ENCODE assay signal across 11 cellular contexts in the genomic region with DNA sequence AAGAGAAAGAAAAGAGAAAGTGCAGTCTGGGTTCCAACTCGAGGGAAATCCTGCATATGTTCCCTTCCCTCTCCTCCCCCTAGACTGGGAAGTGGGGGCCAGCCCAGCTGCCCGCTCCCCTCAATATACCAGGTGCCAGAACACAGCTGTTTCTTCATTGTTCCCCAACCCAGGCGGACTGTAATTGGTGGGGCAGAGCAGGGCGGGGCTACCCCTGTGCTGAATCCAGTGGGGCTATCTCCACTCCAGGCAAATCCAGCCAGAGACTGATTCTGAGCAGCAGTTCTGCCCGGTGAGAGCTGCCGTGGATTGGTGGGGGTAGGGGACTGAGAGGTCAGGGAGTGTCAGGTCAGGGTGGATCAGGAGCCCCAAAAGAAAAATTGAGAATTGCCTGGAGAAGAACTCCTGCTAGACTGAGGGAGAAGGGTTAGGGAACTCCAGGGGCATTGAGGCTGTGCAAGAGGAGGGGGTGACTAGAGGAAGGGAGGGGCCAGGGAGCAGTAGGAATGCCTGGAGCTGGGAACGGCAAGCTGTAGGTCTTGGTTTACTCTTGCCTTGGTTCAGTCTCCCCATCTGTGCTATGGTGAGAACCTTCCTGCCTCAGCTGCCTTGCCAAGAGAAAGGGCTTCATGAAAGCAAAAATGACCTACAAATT. TPM values are rescaled to one million over a fixed set of nuclear protein-coding genes. Genes with fewer than 3 reads are reported as not detected.
DNase-seq lines count a peak whose midpoint lies in the region; ATAC-seq, FAIRE-seq and TF ChIP-seq lines count a peak whose summit lies in the region.
"Had no signal": no experiment of that assay in that cellular context is flagged by ENCODE, and none has a peak within 500 bp of the region (broad histone marks: within the 10 kb centered on the region; RNA-seq: fewer than 3 reads in every experiment).

MYMX (plus strand) TSS at position 250 of the 655 bp plus-strand sequence. CDS start 546 bp downstream, outside the sequence.

- in situ Hi-C loops in K562 (cut with MboI), result no loop called here

- no peak for TF ChIP-seq RAD21 in K562 (CRISPR knock-in tag; conservative IDR thresholded peaks at IDR 0.05 in 1 of 2, IDR thresholded peaks at IDR 0.05 in 1 of 2)

- no TSS peak for BruUV-seq in K562 (replicated peaks; lab: Mats Ljungman, UMichigan)

- POLR2A ChIA-PET in K562 (lab: Yijun Ruan, JAX), result interaction anchor here (0.6 to 1.4 kb wide), 6 partner anchors 9 to 543 kb away, joined by 3 to 6 read pairs (median 3); no protein-coding TSS in a partner anchor

- H3K4me3 ChIP-seq in K562 (no peak within 1 kb of the TSS), right lobe of liver (no peak within 1 kb of the TSS), thoracic aorta (peak within 1 kb of the TSS; percentile 18)

- no peak for FAIRE-seq in K562 (lab: Jason Lieb, UNC)
- FAIRE-seq: endometrium, G401.6 had no signal

- CTCF ChIA-PET in K562 (lab: Yijun Ruan, JAX; ENCODE audit: low intra/inter-chr PET ratio), result no interaction called here

- no peaks in the 10 kb centered on the region for H3K36me3 ChIP-seq in K562 (ENCODE audit: control insufficient read depth, insufficient read depth, low read length)
- H3K36me3 ChIP-seq in right lobe of liver, result no peaks in the 10 kb centered on the region
- no peaks in the 10 kb centered on the region for H3K36me3 ChIP-seq in thoracic aorta

- 0 out of 3 replicates have a peak, but pooled peaks cover 2% of the 10 kb centered on the region for H3K79me2 ChIP-seq in K562 (ENCODE audit: control insufficient read depth, insufficient read depth, low read length)

- peak; percentile 14; the same call in 2 of the 3 replicates for ATAC-seq in K562
- no peak for ATAC-seq in right lobe of liver
- no peak for ATAC-seq in thoracic aorta (ENCODE audit: insufficient number of reproducible peaks, low FRiP score, low read depth)
- no peak for ATAC-seq in GM19455 (IDR thresholded peaks at IDR 0.05; ENCODE audit: unreplicated experiment)
- no peak for ATAC-seq in GM21529 (IDR thresholded peaks at IDR 0.05; ENCODE audit: unreplicated experiment)
- ATAC-seq: activated T-helper 17 cell treated with anti-CD3 and anti-CD28 coated beads, Interleukin-2, amount 50 U/mL, for 72 hours had no signal

- 27% methylated on average over 6 of the region's 7 CpGs for WGBS in K562 (ENCODE audit: insufficient coverage, low coverage, missing lambda C conversion rate)
- WGBS in right lobe of liver (ENCODE audit: insufficient coverage, low coverage, low lambda C conversion rate, missing lambda C conversion rate), result 37% methylated on average over 5 of the region's 7 CpGs

- H3K9ac ChIP-seq in K562 (ENCODE audit: insufficient read depth in 1 of 2, low read depth in 2 of 2, low read length in 2 of 2), result peak within 1 kb of the TSS in 1 of 2 experiments; percentile 73; a peak in 1 of 4 replicates

- H3K9me3 ChIP-seq in K562 (replicated peaks; ENCODE audit: control insufficient read depth, insufficient read depth, low read depth, low read length) (no peaks in the 10 kb centered on the region), right lobe of liver (no peaks in the 10 kb centered on the region), thoracic aorta (no peaks in the 10 kb centered on the region)

- H4K20me1 ChIP-seq in K562 (replicated peaks; ENCODE audit: control insufficient read depth, insufficient read depth, low read length), result no peaks in the 10 kb centered on the region

- H3K4me1 ChIP-seq in K562 (replicated peaks in 1 of 2; ENCODE audit: control insufficient read depth in 2 of 2, insufficient read depth in 2 of 2, low read length in 2 of 2) (peaks cover 36 to 45% of the 10 kb centered on the region in 2 experiments), right lobe of liver (peaks cover 6 to 52% (median 33%) of the 10 kb centered on the region in 4 donors), thoracic aorta (ENCODE audit: control insufficient read depth in 1 of 2, low read depth in 2 of 2) (peaks cover 27 to 49% of the 10 kb centered on the region in 2 donors)

- TF ChIP-seq CTCF in K562 (IDR thresholded peaks at IDR 0.05 in 2 of 3, conservative IDR thresholded peaks at IDR 0.05 in 1 of 3; ENCODE audit: insufficient read depth in 2 of 3, low read depth in 1 of 3, low read length in 3 of 3) (no peak), right lobe of liver (IDR thresholded peaks at IDR 0.05) (no peak), thoracic aorta (IDR thresholded peaks at IDR 0.05) (no peak)

- H3K4me2 ChIP-seq in K562 (ENCODE audit: insufficient read depth, low read length), result peak within 1 kb of the TSS; percentile 23; the same call in 1 of the 2 replicates

- TF ChIP-seq EP300 in K562 (IDR thresholded peaks at IDR 0.05; ENCODE audit: low read length), result no peak

- no peaks in the 10 kb centered on the region for H3K9me1 ChIP-seq in K562 (ENCODE audit: control insufficient read depth, insufficient read depth, low read length)

- peak within 1 kb of the TSS; percentile 74 for H2AFZ ChIP-seq in K562 (ENCODE audit: low read depth, low read length)

- peak; percentile 23 for DNase-seq in NCI-H1092 (lab: John Stamatoyannopoulos, UW)
- peak in 2 of 4 experiments; percentile 45 to 48 for DNase-seq in K562 (ENCODE audit: extremely low read depth in 1 of 4, low spot score in 3 of 4)
- DNase-seq in right lobe of liver, result no peak
- DNase-seq in thoracic aorta (ENCODE audit: low spot score), result no peak
- DNase-seq in NCI-H226, result no peak
- no peak for DNase-seq in substantia nigra (lab: John Stamatoyannopoulos, UW)

- intact Hi-C loops in K562 (cut with micrococcal nuclease), result no loop called here
- intact Hi-C loops in right lobe of liver (cut with DNase I), result no loop called here

- TF ChIP-seq POLR2A in K562 (conservative IDR thresholded peaks at IDR 0.05), result no peak
- no peak for TF ChIP-seq POLR2A in right lobe of liver (IDR thresholded peaks at IDR 0.05)

- H3K27ac ChIP-seq in K562 (ENCODE audit: extremely low read depth, low read depth, low read length), result no peak within 1 kb of the TSS
- H3K27ac ChIP-seq in right lobe of liver, result peak within 1 kb of the TSS; percentile 36 to 67 (median 43)
- peak within 1 kb of the TSS; percentile 97 to 98 for H3K27ac ChIP-seq in thoracic aorta
- no peak within 1 kb of the TSS for H3K27ac ChIP-seq in substantia nigra (ENCODE audit: low read depth, low read length, poor library complexity, severe bottlenecking)

- no peaks in the 10 kb centered on the region for H3K27me3 ChIP-seq in K562 (ENCODE audit: control insufficient read depth in 2 of 2, insufficient read depth in 2 of 2, low read length in 2 of 2)
- no peaks in the 10 kb centered on the region for H3K27me3 ChIP-seq in right lobe of liver
- no peaks in the 10 kb centered on the region for H3K27me3 ChIP-seq in thoracic aorta (replicated peaks; ENCODE audit: insufficient read depth)

TF ChIP-seq in K562, 482 proteins besides CTCF, POLR2A, EP300 and RAD21 (continues in another document):
- TF ChIP-seq, protein P1, sequence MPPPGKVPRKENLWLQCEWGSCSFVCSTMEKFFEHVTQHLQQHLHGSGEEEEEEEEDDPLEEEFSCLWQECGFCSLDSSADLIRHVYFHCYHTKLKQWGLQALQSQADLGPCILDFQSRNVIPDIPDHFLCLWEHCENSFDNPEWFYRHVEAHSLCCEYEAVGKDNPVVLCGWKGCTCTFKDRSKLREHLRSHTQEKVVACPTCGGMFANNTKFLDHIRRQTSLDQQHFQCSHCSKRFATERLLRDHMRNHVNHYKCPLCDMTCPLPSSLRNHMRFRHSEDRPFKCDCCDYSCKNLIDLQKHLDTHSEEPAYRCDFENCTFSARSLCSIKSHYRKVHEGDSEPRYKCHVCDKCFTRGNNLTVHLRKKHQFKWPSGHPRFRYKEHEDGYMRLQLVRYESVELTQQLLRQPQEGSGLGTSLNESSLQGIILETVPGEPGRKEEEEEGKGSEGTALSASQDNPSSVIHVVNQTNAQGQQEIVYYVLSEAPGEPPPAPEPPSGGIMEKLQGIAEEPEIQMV (tag; conservative IDR thresholded peaks at IDR 0.05; ENCODE audit: low read depth), result no peak
- TF ChIP-seq, protein P2, sequence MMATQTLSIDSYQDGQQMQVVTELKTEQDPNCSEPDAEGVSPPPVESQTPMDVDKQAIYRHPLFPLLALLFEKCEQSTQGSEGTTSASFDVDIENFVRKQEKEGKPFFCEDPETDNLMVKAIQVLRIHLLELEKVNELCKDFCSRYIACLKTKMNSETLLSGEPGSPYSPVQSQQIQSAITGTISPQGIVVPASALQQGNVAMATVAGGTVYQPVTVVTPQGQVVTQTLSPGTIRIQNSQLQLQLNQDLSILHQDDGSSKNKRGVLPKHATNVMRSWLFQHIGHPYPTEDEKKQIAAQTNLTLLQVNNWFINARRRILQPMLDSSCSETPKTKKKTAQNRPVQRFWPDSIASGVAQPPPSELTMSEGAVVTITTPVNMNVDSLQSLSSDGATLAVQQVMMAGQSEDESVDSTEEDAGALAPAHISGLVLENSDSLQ (IDR thresholded peaks at IDR 0.05), result no peak
- no peak for TF ChIP-seq KAT7 (CRISPR knock-in tag; IDR thresholded peaks at IDR 0.05; ENCODE audit: borderline replicate concordance)

RNA-seq across cellular contexts. Expression of gene MYMX, which starts in this region (rescaled TPM):
- not detected in 2 replicates for total RNA-seq in K562 (2011; cell fraction: chromatin; rRNA removed; ENCODE audit: low replicate concordance)
- total RNA-seq in K562 (2011; cell fraction: nucleolus; rRNA removed), result not detected in 2 replicates
- total RNA-seq in K562 (2011; cell fraction: nucleoplasm; rRNA removed), result not detected in 2 replicates
- total RNA-seq in K562 (2014; rRNA removed) (not detected in 2 replicates), K562 (2014; rRNA removed; fragmentation: Illumina TruSeq; extraction: Trizol) (not detected in 2 replicates), K562 (2015; rRNA removed; fragmentation: Illumina TruSeq; extraction: Trizol) (not detected in 2 replicates), K562 (2021) (not detected in 2 replicates), right lobe of liver (not detected), thoracic aorta (not detected)
- polyA plus RNA-seq in K562 (2011; rRNA removed) (0.12 TPM in 1 of 2 replicates, not detected in the other), K562 (2014; fragmentation: Illumina TruSeq; extraction: Trizol) (not detected in 2 replicates), K562 (2014; fragmentation: Nextera tagmentation; extraction: Ambion mirVana) (not detected), K562 (2014; rRNA removed) (0.12 TPM in 1 of 2 replicates, not detected in the other)
- 0.12 TPM in 1 of 2 replicates, not detected in the other for polyA plus RNA-seq in K562 (2011; cell fraction: cytosol; rRNA removed)
- 0.20 TPM in 1 of 2 replicates, not detected in the other for polyA plus RNA-seq in K562 (2011; cell fraction: nucleus; rRNA removed)
- polyA plus RNA-seq in K562 (2012), result 0.17 and 0.23 TPM in 2 replicates
- polyA minus RNA-seq in K562 (2011; rRNA and poly(A)+ RNA removed), result not detected in 2 replicates
- not detected in 2 replicates for polyA minus RNA-seq in K562 (2011; cell fraction: cytosol; rRNA and poly(A)+ RNA removed)
- polyA minus RNA-seq in K562 (2011; cell fraction: nucleus; rRNA and poly(A)+ RNA removed), result 0.56 TPM in 1 of 2 replicates, not detected in the other
- total RNA-seq: activated T-helper 17 cell treated with anti-CD3 and anti-CD28 coated beads, Interleukin-2, amount 50 U/mL, for 72 hours had no signal

Comparison
In these comparisons a context has a peak if more than half of its experiments do, and no peak if none do; other contexts are left out.
1. Peak in ATAC-seq and H3K4me2 ChIP-seq in K562; RNA of the gene not detected or under 1 TPM.
2. H3K27ac ChIP-seq: peak in right lobe of liver (3 of 3) and thoracic aorta (2 of 2); none in K562 (single experiment) and substantia nigra (single experiment).